Comparison of ENCODE assay signal across 8 cellular contexts in genomic region chr3:187112934-187113793, GRCh38. TPM values are rescaled to one million over a fixed set of nuclear protein-coding genes. Genes with fewer than 3 reads are reported as not detected.
DNase-seq lines count a peak whose midpoint lies in the region; ATAC-seq and TF ChIP-seq lines count a peak whose summit lies in the region.

No MANE protein-coding gene starts in this region.

- no peak overlapping the region for H3K9ac ChIP-seq in OCI-LY1 (ENCODE audit: low read length)

- H2AFZ ChIP-seq in OCI-LY1 (ENCODE audit: low read length), result no peak overlapping the region

- H3K4me3 ChIP-seq in OCI-LY1 (ENCODE audit: low read depth, low read length, poor library complexity, severe bottlenecking) (no peak overlapping the region), epithelial cell of esophagus (ENCODE audit: low read length) (no peak overlapping the region), psoas muscle (no peak overlapping the region)

- H4K20me1 ChIP-seq in OCI-LY1 (ENCODE audit: insufficient read depth, low read length), result no peaks in the 10 kb centered on the region

- in situ Hi-C loops in ACHN (cut with HindIII; ENCODE audit: low pct_ligation_motif_present, low pct_unique_long_range_greater_than_20kb, low sequenced_read_pairs), result no loop called here

- WGBS in psoas muscle, 3 donors, result 42 to 49% (median 44%) methylated on average over 2 of the region's 2 CpGs

- H3K4me1 ChIP-seq in OCI-LY1 (ENCODE audit: insufficient read depth, low read length, severe bottlenecking) (no peaks in the 10 kb centered on the region), psoas muscle (no peaks in the 10 kb centered on the region)

- H3K79me2 ChIP-seq in OCI-LY1 (ENCODE audit: insufficient read depth, low read length), result no peaks in the 10 kb centered on the region

- intact Hi-C loops in psoas muscle (cut with DNase I), result loop anchor here in 1 of 2 donors (5.0 kb wide), 1 partner anchor 54 kb away; no protein-coding TSS in a partner anchor

- no peak for ATAC-seq in psoas muscle

- no peak overlapping the region for H3K27ac ChIP-seq in OCI-LY1 (ENCODE audit: low read depth, low read length, poor library complexity, severe bottlenecking)
- H3K27ac ChIP-seq in psoas muscle, result no peak overlapping the region

- no peaks in the 10 kb centered on the region for H3F3A ChIP-seq in OCI-LY1 (ENCODE audit: insufficient read depth, low read length)

- peak; percentile 91 for TF ChIP-seq CTCF in OCI-LY1 (IDR thresholded peaks at IDR 0.05; ENCODE audit: low read length)
- TF ChIP-seq CTCF in epithelial cell of esophagus (IDR thresholded peaks at IDR 0.05; ENCODE audit: insufficient read depth, low read depth, low read length, missing control alignments), result peak; percentile 55
- TF ChIP-seq CTCF in psoas muscle (IDR thresholded peaks at IDR 0.05), result peak; percentile 55

- peak; percentile 26 for DNase-seq in ACHN
- peak; percentile 10 for DNase-seq in GM04504 (ENCODE audit: low read depth)
- peak; percentile 40 for DNase-seq in epithelial cell of esophagus (ENCODE audit: low read depth)
- DNase-seq in psoas muscle, result no peak
- no peak for DNase-seq in ecto neural progenitor cell (ENCODE audit: low spot score)
- DNase-seq in H4 (ENCODE audit: low spot score), result no peak
- no peak for DNase-seq in cortex of kidney (lab: John Stamatoyannopoulos, UW)

- H3K36me3 ChIP-seq in OCI-LY1 (ENCODE audit: insufficient read depth, low read length) (no peaks in the 10 kb centered on the region), psoas muscle (ENCODE audit: insufficient read depth in 1 of 2, low read depth in 1 of 2) (no peaks in the 10 kb centered on the region)

- H3K27me3 ChIP-seq in OCI-LY1 (ENCODE audit: insufficient read depth, low read length) (no peaks in the 10 kb centered on the region), psoas muscle (ENCODE audit: insufficient read depth in 3 of 3, low read length in 2 of 3) (no peaks in the 10 kb centered on the region)

- H3K9me2 ChIP-seq in OCI-LY1 (ENCODE audit: low read depth, low read length), result no peaks in the 10 kb centered on the region

- H3K9me3 ChIP-seq in OCI-LY1 (ENCODE audit: low read length) (no peaks in the 10 kb centered on the region), psoas muscle (no peaks in the 10 kb centered on the region)

- no peak overlapping the region for H3K4me2 ChIP-seq in OCI-LY1 (ENCODE audit: low read length)

RNA-seq across cellular contexts. Expression of gene RPL39L, which starts 26.1 kb away (rescaled TPM):
- 1 to 10 TPM in 1 of 4 donors, under 1 TPM in 2, not detected in 1; 0.32 to 1.2 (median 0.59) TPM for total RNA-seq in psoas muscle
- polyA plus RNA-seq in psoas muscle, result 1 to 10 TPM in 1 of 3 donors, under 1 TPM in 2; 0.68 to 1.8 (median 0.79) TPM
- total RNA-seq in H4 (2014; rRNA removed; shearing (Covaris generic)), result 76.1 and 100.0 TPM in 2 replicates

Comparison
In these comparisons a context has a peak if more than half of its experiments do, and no peak if none do; other contexts are left out.
1. DNase-seq: peak in ACHN (single experiment), GM04504 (single experiment) and epithelial cell of esophagus (single experiment); none in psoas muscle (0 of 2), ecto neural progenitor cell (single experiment), H4 (single experiment) and cortex of kidney (single experiment).
2. RNA of gene RPL39L, which starts 26.1 kb away (total RNA-seq): 76.1 to 100.0 TPM in H4; 0.32 to 1.2 TPM in psoas muscle; every median in the first group is over 10 times any median in the second.
3. Peak in every context shown above with its lines, with median percentiles within 50 percentile points of each other: CTCF ChIP-seq.